ENCODE assay signal across 8 cellular contexts in the genomic region with DNA sequence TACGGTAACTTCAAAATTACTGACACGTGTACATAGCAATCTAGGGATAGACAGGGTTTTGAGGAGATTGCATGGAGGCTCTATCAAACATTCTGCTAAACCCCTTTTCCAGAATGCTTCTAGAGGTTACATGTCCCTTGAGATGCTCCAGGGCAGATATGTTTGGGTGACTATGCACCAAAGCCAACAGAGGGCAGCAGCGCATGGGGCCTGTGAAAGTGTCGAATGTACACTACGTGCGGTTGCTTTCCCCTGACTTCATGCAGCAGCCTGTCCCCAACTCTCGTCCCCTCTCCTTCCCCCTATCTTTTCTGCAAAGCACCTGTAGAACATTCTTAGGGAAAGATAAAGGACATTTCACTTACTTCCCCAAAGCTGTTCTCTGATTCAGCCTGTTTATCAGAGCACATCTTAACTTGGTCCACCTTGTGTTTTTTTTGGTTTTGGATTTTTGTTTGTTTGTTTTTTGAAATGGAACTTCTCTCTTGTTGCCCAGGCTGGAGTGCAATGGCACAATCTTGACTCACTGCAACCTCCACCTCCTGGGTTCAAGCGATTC.
DNase-seq lines count a peak whose midpoint lies in the region; ATAC-seq and TF ChIP-seq lines count a peak whose summit lies in the region.

No MANE protein-coding gene starts in this region.

- DNase-seq in activated T-cell treated with anti-CD3 and anti-CD28 coated beads for 1 hour (ENCODE audit: low read depth) (peak; percentile 17), LNCaP clone FGC (ENCODE audit: low read depth) (no peak), astrocyte of the cerebellum (ENCODE audit: low read depth) (no peak), omental fat pad (ENCODE audit: low spot score) (no peak), DMS79 treated with DMSO at 0.1 percent for 48 hours (lab: John Stamatoyannopoulos, UW) (no peak)
- no peak for DNase-seq in activated T-cell treated with anti-CD3 and anti-CD28 coated beads, Interleukin-2, amount 50 U/mL, for 48 hours
- DNase-seq in naive thymus-derived CD8-positive, alpha-beta T cell = peak in 6 of 10 donors; percentile 7 to 63 (median 14)
- DNase-seq in NK-92 treated with Interleukin-12 subunit alpha and Interleukin-12 subunit beta, amount 100 ng/mL, for 24 hours (lab: John Stamatoyannopoulos, UW) = no peak

- peak overlapping the region in 3 of 10 donors; percentile 31 to 65 (median 34) for H3K27ac Mint-ChIP-seq in naive thymus-derived CD8-positive, alpha-beta T cell

- no peak overlapping the region for H3K4me3 Mint-ChIP-seq in naive thymus-derived CD8-positive, alpha-beta T cell

- no peak for ATAC-seq in naive thymus-derived CD8-positive, alpha-beta T cell
- ATAC-seq in omental fat pad (ENCODE audit: low FRiP score) = no peak

- H3K36me3 Mint-ChIP-seq in naive thymus-derived CD8-positive, alpha-beta T cell = peaks cover 0 to 88% (median 8%) of the 10 kb centered on the region in 3 donors

- POLR2A ChIA-PET in naive thymus-derived CD8-positive, alpha-beta T cell (lab: Charles Lee) = no interaction called here

- H3K4me3 ChIP-seq in LNCaP clone FGC (ENCODE audit: low read depth, low read length) (no peak overlapping the region), astrocyte of the cerebellum (ENCODE audit: low read depth, low read length) (no peak overlapping the region)

- H3K4me1 Mint-ChIP-seq in naive thymus-derived CD8-positive, alpha-beta T cell = peaks cover 0 to 4% (median 0%) of the 10 kb centered on the region in 4 donors

- in situ Hi-C loops in astrocyte of the cerebellum (cut with HindIII; ENCODE audit: low sequenced_read_pairs) = no loop called here

- H3K27me3 Mint-ChIP-seq in naive thymus-derived CD8-positive, alpha-beta T cell = no peaks in the 10 kb centered on the region

- TF ChIP-seq CTCF in LNCaP clone FGC (IDR thresholded peaks at IDR 0.05; ENCODE audit: control insufficient read depth, extremely low read depth, insufficient read depth) (peak; percentile 71), astrocyte of the cerebellum (IDR thresholded peaks at IDR 0.05; ENCODE audit: low read depth, low read length, missing control alignments) (peak; percentile 60), omental fat pad (IDR thresholded peaks at IDR 0.05) (no peak)

- H3K9me3 Mint-ChIP-seq in naive thymus-derived CD8-positive, alpha-beta T cell = no peaks in the 10 kb centered on the region

Comparison
In these comparisons a context has a peak if more than half of its experiments do, and no peak if none do; other contexts are left out.
1. DNase-seq: peak in activated T-cell treated with anti-CD3 and anti-CD28 coated beads for 1 hour (single experiment) and naive thymus-derived CD8-positive, alpha-beta T cell (6 of 10); none in activated T-cell treated with anti-CD3 and anti-CD28 coated beads, Interleukin-2, amount 50 U/mL, for 48 hours (0 of 2), LNCaP clone FGC (single experiment), astrocyte of the cerebellum (single experiment), NK-92 treated with Interleukin-12 subunit alpha and Interleukin-12 subunit beta, amount 100 ng/mL, for 24 hours (single experiment), omental fat pad (single experiment) and DMS79 treated with DMSO at 0.1 percent for 48 hours (single experiment).
2. CTCF ChIP-seq: peak in LNCaP clone FGC (single experiment) and astrocyte of the cerebellum (single experiment); none in omental fat pad (0 of 3).